In genomic region chr1:227786673-227787512, GRCh38 we compare ENCODE assay signal across 9 cellular contexts. TPM values are rescaled to one million over a fixed set of nuclear protein-coding genes. Genes with fewer than 3 reads are reported as not detected.
DNase-seq lines count a peak whose midpoint lies in the region; ATAC-seq, FAIRE-seq and TF ChIP-seq lines count a peak whose summit lies in the region.
"Had no signal": no experiment of that assay in that cellular context is flagged by ENCODE, and none has a peak within 500 bp of the region (broad histone marks: within the 10 kb centered on the region; RNA-seq: fewer than 3 reads in every experiment).

No MANE protein-coding gene starts in this region.

- peaks cover 5 to 29% (median 14%) of the 10 kb centered on the region in 3 donors for H3K4me1 Mint-ChIP-seq in CD8-positive, alpha-beta memory T cell

- peak in 1 of 5 donors; percentile 53 for DNase-seq in CD8-positive, alpha-beta memory T cell
- DNase-seq in GM12878 (ENCODE audit: low read depth, low spot score): no peak
- DNase-seq in left colon: peak in 1 of 2 donors; percentile 53
- DNase-seq in NCI-H446 (lab: John Stamatoyannopoulos, UW): no peak
- DNase-seq in NCI-H510A (lab: John Stamatoyannopoulos, UW): no peak
- DNase-seq in NCI-H345 treated with DMSO at 0.1 percent for 48 hours (lab: John Stamatoyannopoulos, UW; ENCODE audit: unreplicated experiment): no peak

- TF ChIP-seq POLR2A in GM12878 (IDR thresholded peaks at IDR 0.05; ENCODE audit: low read depth, low read length): no peak

- no peaks in the 10 kb centered on the region for H3K27me3 Mint-ChIP-seq in CD8-positive, alpha-beta memory T cell

- no peaks in the 10 kb centered on the region for H3K27me3 ChIP-seq in CD8-positive, alpha-beta memory T cell (ENCODE audit: insufficient read depth, low read length, poor library complexity, severe bottlenecking)
- H3K27me3 ChIP-seq in GM12878 (replicated peaks in 1 of 2; ENCODE audit: control insufficient read depth in 2 of 2, insufficient read depth in 2 of 2, low read length in 1 of 2): no peaks in the 10 kb centered on the region

- intact Hi-C loops in GM12878 (cut with micrococcal nuclease; ENCODE audit: unreplicated experiment) (loop anchor here (5.0 to 10.0 kb wide), 2 partner anchors 52 to 620 kb away; partner anchors contain the start of genes JMJD4, SNAP47 and TRIM11), left colon (cut with DNase I, micrococcal nuclease) (no loop called here)

- POLR2A ChIA-PET in CD8-positive, alpha-beta memory T cell (lab: Charles Lee): interaction anchor here (1.2 to 2.7 kb wide), 3 partner anchors 13 to 354 kb away, joined by 3 to 36 read pairs (median 13); no protein-coding TSS in a partner anchor
- POLR2A ChIA-PET in GM12878 (lab: Charles Lee): no interaction called here

- H3K36me3 Mint-ChIP-seq in CD8-positive, alpha-beta memory T cell: peaks cover 0 to 8% (median 4%) of the 10 kb centered on the region in 3 donors

- H3K9me3 Mint-ChIP-seq in CD8-positive, alpha-beta memory T cell: no peaks in the 10 kb centered on the region

- no peaks in the 10 kb centered on the region for H3K36me3 ChIP-seq in CD8-positive, alpha-beta memory T cell (ENCODE audit: insufficient read depth, low read length)
- H3K36me3 ChIP-seq in GM12878 (ENCODE audit: control insufficient read depth in 2 of 2, insufficient read depth in 2 of 2, low read length in 1 of 2): no peaks in the 10 kb centered on the region

- H4K20me1 ChIP-seq in GM12878 (ENCODE audit: control insufficient read depth, insufficient read depth): no peaks in the 10 kb centered on the region

- peak overlapping the region; percentile 31; the same call in 1 of the 2 replicates for H2AFZ ChIP-seq in GM12878 (ENCODE audit: control insufficient read depth, low read depth, low read length)

- no peaks in the 10 kb centered on the region for H3K79me2 ChIP-seq in GM12878 (ENCODE audit: control insufficient read depth, insufficient read depth, low read length)

- no peak overlapping the region for H3K27ac ChIP-seq in CD8-positive, alpha-beta memory T cell (ENCODE audit: low read depth, low read length)
- H3K27ac ChIP-seq in GM12878 (ENCODE audit: control insufficient read depth, insufficient read depth): no peak overlapping the region
- peak overlapping the region; percentile 30 for H3K27ac ChIP-seq in temporal lobe (ENCODE audit: low read depth, low read length)

- peak overlapping the region; percentile 47 to 94 (median 78) for H3K27ac Mint-ChIP-seq in CD8-positive, alpha-beta memory T cell

- 60% methylated on average over 44 of the region's 45 CpGs for WGBS in GM12878 (ENCODE audit: insufficient coverage, insufficient replicate concordance, low lambda C conversion rate, missing lambda C conversion rate)

- H3K4me3 Mint-ChIP-seq in CD8-positive, alpha-beta memory T cell: peak overlapping the region; percentile 81 to 95 (median 86)

- BruUV-seq in GM12878 (replicated peaks; lab: Mats Ljungman, UMichigan): no TSS peak

- FAIRE-seq in GM12878 (lab: Jason Lieb, UNC): no peak

- peaks cover 16% of the 10 kb centered on the region for H3K4me1 ChIP-seq in CD8-positive, alpha-beta memory T cell (ENCODE audit: insufficient read depth, low read length)
- H3K4me1 ChIP-seq in GM12878 (ENCODE audit: control insufficient read depth, insufficient read depth, low read length): peaks cover 10% of the 10 kb centered on the region

- CTCF ChIA-PET in CD8-positive, alpha-beta memory T cell (lab: Charles Lee): interaction anchor here (1.1 to 4.7 kb wide), 4 partner anchors 8 to 23 kb away, joined by 3 to 47 read pairs (median 8); no protein-coding TSS in a partner anchor
- CTCF ChIA-PET in GM12878 (lab: Yijun Ruan, JAX): no interaction called here

- H3K9ac ChIP-seq in GM12878 (ENCODE audit: control insufficient read depth, insufficient read depth, low read length): peak overlapping the region; percentile 55

- TF ChIP-seq EP300 in GM12878 (IDR thresholded peaks at IDR 0.05; ENCODE audit: borderline replicate concordance in 1 of 2, control insufficient read depth in 1 of 2, low read depth in 2 of 2, low read length in 2 of 2): no peak

- in situ Hi-C loops in GM12878 (cut with MboI): no loop called here

- H3K4me3 ChIP-seq in CD8-positive, alpha-beta memory T cell (ENCODE audit: low read length): peak overlapping the region; percentile 73
- peak overlapping the region; percentile 77 for H3K4me3 ChIP-seq in GM12878

- peak overlapping the region; percentile 100 for H3K4me2 ChIP-seq in GM12878 (ENCODE audit: control insufficient read depth, insufficient read depth)

- SMC1A ChIA-PET in GM12878 (lab: Charles Lee; ENCODE audit: uncharacterized antibody, unreplicated experiment): no interaction called here

- RAD21 ChIA-PET in GM12878 (lab: Charles Lee; ENCODE audit: unreplicated experiment): no interaction called here

- no peak for TF ChIP-seq RAD21 in GM12878 (IDR thresholded peaks at IDR 0.05; ENCODE audit: insufficient read depth, low read depth, low read length)

- ATAC-seq in HG02938 (IDR thresholded peaks at IDR 0.05; ENCODE audit: unreplicated experiment): peak; percentile 6
- ATAC-seq in GM12878: peak; percentile 1; the same call in 1 of the 3 replicates
- peak; percentile 46 for ATAC-seq in left colon

- H3K9me3 ChIP-seq in CD8-positive, alpha-beta memory T cell (ENCODE audit: low read length): no peaks in the 10 kb centered on the region
- no peaks in the 10 kb centered on the region for H3K9me3 ChIP-seq in GM12878 (replicated peaks; ENCODE audit: control insufficient read depth, insufficient read depth, low read length)

- no peak for TF ChIP-seq CTCF in GM12878 (IDR thresholded peaks at IDR 0.05 in 2 of 3, conservative IDR thresholded peaks at IDR 0.05 in 1 of 3; ENCODE audit: control insufficient read depth in 2 of 3, extremely low read depth in 1 of 3, insufficient read depth in 1 of 3, low read depth in 3 of 3, low read length in 3 of 3)

TF ChIP-seq in GM12878, 131 proteins besides CTCF, POLR2A, EP300 and RAD21 (continues in another document):
- no peak for TF ChIP-seq ZSCAN29 (IDR thresholded peaks at IDR 0.05)

RNA-seq across cellular contexts. Expression of gene PRSS38, which starts 28.6 kb away (rescaled TPM):
- not detected for total RNA-seq in CD8-positive, alpha-beta memory T cell
- polyA plus RNA-seq in CD8-positive, alpha-beta memory T cell: not detected
- not detected in 2 replicates for total RNA-seq in GM12878 (2013; cell fraction: nucleolus; rRNA removed)
- total RNA-seq in GM12878 (2014; rRNA removed): not detected in 2 replicates
- total RNA-seq in GM12878 (2014; rRNA removed; fragmentation: Illumina TruSeq; extraction: Trizol): not detected in 2 replicates
- total RNA-seq in GM12878 (2021): not detected in 2 replicates
- not detected for polyA plus RNA-seq in GM12878 (2011; ENCODE audit: low read depth)
- polyA plus RNA-seq in GM12878 (2011; rRNA removed): not detected in 2 replicates
- not detected in 2 replicates for polyA plus RNA-seq in GM12878 (2011; cell fraction: cytosol; rRNA removed)
- polyA plus RNA-seq in GM12878 (2011; cell fraction: nucleus; rRNA removed): not detected in 2 replicates
- polyA plus RNA-seq in GM12878 (2012): not detected in 2 replicates
- polyA plus RNA-seq in GM12878 (2014; fragmentation: Illumina TruSeq; extraction: Trizol): not detected in 2 replicates
- polyA plus RNA-seq in GM12878 (2014; fragmentation: Nextera tagmentation; extraction: Ambion mirVana): not detected
- polyA plus RNA-seq in GM12878 (2014; rRNA removed): not detected in 2 replicates
- polyA plus RNA-seq in GM12878 (2016; fragmentation: Nextera tagmentation; extraction: Ambion mirVana): not detected
- polyA minus RNA-seq in GM12878 (2011; rRNA and poly(A)+ RNA removed): not detected in 2 replicates
- polyA minus RNA-seq in GM12878 (2011; cell fraction: cytosol; rRNA and poly(A)+ RNA removed): not detected in 2 replicates
- polyA minus RNA-seq in GM12878 (2011; cell fraction: nucleus; rRNA and poly(A)+ RNA removed): not detected in 2 replicates
- not detected for total RNA-seq in left colon
- total RNA-seq in temporal lobe: not detected
- total RNA-seq: HT1080 had no signal

RNA-seq across cellular contexts. Expression of gene SNAP47, which starts 51.7 kb away (rescaled TPM):
- total RNA-seq in CD8-positive, alpha-beta memory T cell: 10 to 100 TPM; 27.0 to 28.4 TPM
- 47.4 TPM for polyA plus RNA-seq in CD8-positive, alpha-beta memory T cell
- total RNA-seq in GM12878 (2013; cell fraction: nucleolus; rRNA removed): 52.2 and 55.8 TPM in 2 replicates
- 35.6 and 36.9 TPM in 2 replicates for total RNA-seq in GM12878 (2014; rRNA removed)
- 22.3 and 23.3 TPM in 2 replicates for total RNA-seq in GM12878 (2014; rRNA removed; fragmentation: Illumina TruSeq; extraction: Trizol)
- 28.1 and 28.2 TPM in 2 replicates for total RNA-seq in GM12878 (2021)
- polyA plus RNA-seq in GM12878 (2011; ENCODE audit: low read depth): 18.4 TPM
- 23.4 and 27.1 TPM in 2 replicates for polyA plus RNA-seq in GM12878 (2011; rRNA removed)
- 31.8 and 34.3 TPM in 2 replicates for polyA plus RNA-seq in GM12878 (2011; cell fraction: cytosol; rRNA removed)
- 32.7 and 41.3 TPM in 2 replicates for polyA plus RNA-seq in GM12878 (2011; cell fraction: nucleus; rRNA removed)
- polyA plus RNA-seq in GM12878 (2012): 18.0 and 23.5 TPM in 2 replicates
- 20.6 and 21.4 TPM in 2 replicates for polyA plus RNA-seq in GM12878 (2014; fragmentation: Illumina TruSeq; extraction: Trizol)
- 1 to 10 TPM; 1.3 to 3.5 TPM for polyA plus RNA-seq in GM12878 (2014; fragmentation: Nextera tagmentation; extraction: Ambion mirVana)
- 23.2 and 24.4 TPM in 2 replicates for polyA plus RNA-seq in GM12878 (2014; rRNA removed)
- polyA plus RNA-seq in GM12878 (2016; fragmentation: Nextera tagmentation; extraction: Ambion mirVana): 10 to 100 TPM; 37.6 to 39.6 TPM
- 23.9 and 33.6 TPM in 2 replicates for polyA minus RNA-seq in GM12878 (2011; rRNA and poly(A)+ RNA removed)
- polyA minus RNA-seq in GM12878 (2011; cell fraction: cytosol; rRNA and poly(A)+ RNA removed): 7.1 and 9.3 TPM in 2 replicates
- 27.2 and 38.2 TPM in 2 replicates for polyA minus RNA-seq in GM12878 (2011; cell fraction: nucleus; rRNA and poly(A)+ RNA removed)
- 10 to 100 TPM; 18.6 to 20.5 TPM for total RNA-seq in left colon
- 68.6 TPM for total RNA-seq in temporal lobe

RNA-seq across cellular contexts. Expression of gene JMJD4, which starts 51.8 kb away (rescaled TPM):
- 10 to 100 TPM; 23.1 to 25.8 TPM for total RNA-seq in CD8-positive, alpha-beta memory T cell
- polyA plus RNA-seq in CD8-positive, alpha-beta memory T cell: 28.0 TPM
- 61.0 and 62.5 TPM in 2 replicates for total RNA-seq in GM12878 (2013; cell fraction: nucleolus; rRNA removed)
- 34.8 and 37.1 TPM in 2 replicates for total RNA-seq in GM12878 (2014; rRNA removed)
- 15.9 and 17.6 TPM in 2 replicates for total RNA-seq in GM12878 (2014; rRNA removed; fragmentation: Illumina TruSeq; extraction: Trizol)
- 24.2 and 30.0 TPM in 2 replicates for total RNA-seq in GM12878 (2021)
- 4.3 TPM for polyA plus RNA-seq in GM12878 (2011; ENCODE audit: low read depth)
- 7.1 and 12.2 TPM in 2 replicates for polyA plus RNA-seq in GM12878 (2011; rRNA removed)
- 16.0 and 18.0 TPM in 2 replicates for polyA plus RNA-seq in GM12878 (2011; cell fraction: cytosol; rRNA removed)
- polyA plus RNA-seq in GM12878 (2011; cell fraction: nucleus; rRNA removed): 40.7 and 47.0 TPM in 2 replicates
- 9.4 and 12.9 TPM in 2 replicates for polyA plus RNA-seq in GM12878 (2012)
- polyA plus RNA-seq in GM12878 (2014; fragmentation: Illumina TruSeq; extraction: Trizol): 5.3 and 10.4 TPM in 2 replicates
- 1 to 10 TPM in 1 of 2 experiments, under 1 TPM in 1; 0.89 to 3.5 TPM for polyA plus RNA-seq in GM12878 (2014; fragmentation: Nextera tagmentation; extraction: Ambion mirVana)
- 19.3 and 24.5 TPM in 2 replicates for polyA plus RNA-seq in GM12878 (2014; rRNA removed)
- 10 to 100 TPM; 33.0 to 38.3 TPM for polyA plus RNA-seq in GM12878 (2016; fragmentation: Nextera tagmentation; extraction: Ambion mirVana)
- 27.6 and 45.7 TPM in 2 replicates for polyA minus RNA-seq in GM12878 (2011; rRNA and poly(A)+ RNA removed)
- 8.2 and 9.9 TPM in 2 replicates for polyA minus RNA-seq in GM12878 (2011; cell fraction: cytosol; rRNA and poly(A)+ RNA removed)
- polyA minus RNA-seq in GM12878 (2011; cell fraction: nucleus; rRNA and poly(A)+ RNA removed): 63.5 and 92.1 TPM in 2 replicates
- total RNA-seq in left colon: 10 to 100 TPM; 11.1 to 11.9 TPM
- total RNA-seq in temporal lobe: 10.3 TPM
